ENCODE assay signal across 8 cellular contexts in the genomic region with DNA sequence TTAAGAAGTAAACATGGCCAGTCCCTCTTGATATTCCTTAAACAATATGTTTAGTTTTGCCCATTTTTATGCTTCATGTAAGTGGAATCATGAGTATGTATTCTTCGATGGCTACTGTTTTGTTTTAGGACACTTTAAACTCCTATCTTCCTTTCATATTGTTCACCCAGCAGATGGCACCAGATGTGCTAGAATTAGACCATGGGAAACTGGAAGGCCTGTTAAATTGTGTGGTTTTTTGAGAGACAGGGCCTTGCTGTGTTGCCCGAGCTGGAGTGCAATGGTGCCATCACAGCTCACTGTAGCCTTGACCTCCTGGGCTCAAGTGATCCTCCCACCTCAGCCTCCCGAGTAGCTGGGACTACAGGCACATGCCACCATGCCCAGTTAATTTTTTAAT. TPM values are rescaled to one million over a fixed set of nuclear protein-coding genes. Genes with fewer than 3 reads are reported as not detected.
DNase-seq lines count a peak whose midpoint lies in the region; ATAC-seq, FAIRE-seq and TF ChIP-seq lines count a peak whose summit lies in the region.
"Not testable (repeated sequence)": the region's sequence is repeated elsewhere in the genome, so short reads cannot be mapped to it uniquely, and the experiment has no call there.

No MANE protein-coding gene starts in this region.

- DNase-seq in DMS53 (lab: John Stamatoyannopoulos, UW) = peak; percentile 25
- DNase-seq in NB4 (ENCODE audit: low read depth) = peak; percentile 11
- peak; percentile 4 for DNase-seq in astrocyte of the spinal cord (ENCODE audit: low read depth, low spot score)
- peak; percentile 47 for DNase-seq in fibroblast of gingiva (ENCODE audit: low read depth)
- DNase-seq in kidney = not testable (repeated sequence)
- peak; percentile 41 for DNase-seq in pons (ENCODE audit: low spot score)

- not testable (repeated sequence) for H3K9me3 ChIP-seq in HEK293 (ENCODE audit: control insufficient read depth, insufficient read depth, low read depth, low read length); kidney (ENCODE audit: control insufficient read depth in 1 of 2, low read length in 2 of 2)

- CTCF ChIA-PET in HEK293 (lab: Yijun Ruan, JAX) = not testable (repeated sequence)

- H3K36me3 ChIP-seq in HEK293 (ENCODE audit: control insufficient read depth in 2 of 2, insufficient read depth in 1 of 2, low read length in 2 of 2) (peaks cover 0 to 29% of the 10 kb centered on the region in 2 experiments; a peak in 2 of 3 replicates), kidney (ENCODE audit: control insufficient read depth in 1 of 2, insufficient read depth in 2 of 2, low read length in 2 of 2) (peaks cover 5 to 10% of the 10 kb centered on the region in 2 donors)

- in situ Hi-C loops in astrocyte of the spinal cord (cut with HindIII; ENCODE audit: low sequenced_read_pairs) = not testable (repeated sequence)

- H3K9ac ChIP-seq in kidney (ENCODE audit: low read length in 2 of 2) = not testable (repeated sequence)

- peak; percentile 25; the same call in 1 of the 2 replicates for TF ChIP-seq CTCF in HEK293 (tag by site-specific recombination; IDR thresholded peaks at IDR 0.05)
- not testable (repeated sequence) for TF ChIP-seq CTCF in NB4 (IDR thresholded peaks at IDR 0.05; ENCODE audit: low read depth, low read length); astrocyte of the spinal cord (IDR thresholded peaks at IDR 0.05; ENCODE audit: low read depth, low read length); kidney (IDR thresholded peaks at IDR 0.05; ENCODE audit: borderline replicate concordance, extremely low read depth, insufficient read depth)

- not testable (repeated sequence) for H3K4me3 ChIP-seq in HEK293 (ENCODE audit: low read depth, low read length); NB4 (ENCODE audit: low read depth, low read length); astrocyte of the spinal cord (ENCODE audit: low read depth, low read length); kidney (ENCODE audit: low read length in 2 of 2)

- not testable (repeated sequence) for H3K4me1 ChIP-seq in HEK293 (ENCODE audit: control insufficient read depth, insufficient read depth, low read length); kidney (ENCODE audit: control insufficient read depth in 1 of 2, insufficient read depth in 1 of 2, low read depth in 1 of 2, low read length in 2 of 2)

- ATAC-seq in SK-N-SH treated with all-trans-retinoic acid at 6 μM for 48 hours = peak; percentile 50; the same call in 2 of the 3 replicates

- H3K27ac ChIP-seq in HEK293 (ENCODE audit: extremely low read depth, low read depth, low read length); kidney (ENCODE audit: low read depth in 2 of 2, low read length in 2 of 2): not testable (repeated sequence)

- POLR2A ChIA-PET in HEK293 (lab: Yijun Ruan, JAX) = not testable (repeated sequence)

- not testable (repeated sequence) for TF ChIP-seq POLR2A in NB4 (IDR thresholded peaks at IDR 0.05; ENCODE audit: extremely low read depth, insufficient read length)

- intact Hi-C loops in kidney (cut with DNase I) = not testable (repeated sequence)

- peak; percentile 46 for FAIRE-seq in kidney (lab: Jason Lieb, UNC)

RNA-seq across cellular contexts. Expression of gene TIMM23B, which starts 11.3 kb away (rescaled TPM):
- total RNA-seq in kidney = 19.4 TPM
- 4.1 TPM for polyA plus RNA-seq in kidney (ENCODE audit: insufficient read depth, low read depth, low replicate concordance)

RNA-seq across cellular contexts. Expression of gene PARG, which starts 11.3 kb away (rescaled TPM):
- 30.3 TPM for total RNA-seq in kidney
- polyA plus RNA-seq in kidney (ENCODE audit: insufficient read depth, low read depth, low replicate concordance) = 7.8 TPM

RNA-seq across cellular contexts. Expression of gene AGAP6, which starts 35.1 kb away (rescaled TPM):
- 14.4 TPM for total RNA-seq in kidney
- 5.2 TPM for polyA plus RNA-seq in kidney (ENCODE audit: insufficient read depth, low read depth, low replicate concordance)
